ENCODE assay signal across 13 cellular contexts in genomic region chr7:154844955-154845354, GRCh38.
DNase-seq lines count a peak whose midpoint lies in the region; TF ChIP-seq lines count a peak whose summit lies in the region.
"Had no signal": no experiment of that assay in that cellular context is flagged by ENCODE, and none has a peak within 500 bp of the region (broad histone marks: within the 10 kb centered on the region; RNA-seq: fewer than 3 reads in every experiment).

No MANE protein-coding gene starts in this region.

- WGBS in hepatocyte (ENCODE audit: low lambda C conversion rate, missing lambda C conversion rate): 64% methylated on average over 5 of the region's 5 CpGs
- WGBS in liver: 36% methylated on average over 5 of the region's 5 CpGs

- H3K27ac Mint-ChIP-seq in nephron progenitor cell: peak overlapping the region; percentile 52
- H3K27ac Mint-ChIP-seq: HFFc6 had no signal

- no peak overlapping the region for H3K4me3 Mint-ChIP-seq in nephron progenitor cell
- H3K4me3 Mint-ChIP-seq: HFFc6 had no signal

- no peak overlapping the region for H3K9ac ChIP-seq in liver (ENCODE audit: low read depth in 1 of 2, low read length in 2 of 2)
- H3K9ac ChIP-seq: BLaER1 had no signal

- H4K20me1 ChIP-seq in hepatocyte (ENCODE audit: insufficient read depth, poor library complexity, severe bottlenecking): no peaks in the 10 kb centered on the region
- H4K20me1 ChIP-seq: BLaER1 had no signal

- H3K4me3 ChIP-seq in hepatocyte (no peak overlapping the region), liver (ENCODE audit: low read depth in 1 of 3, low read length in 3 of 3) (no peak overlapping the region), HAP-1 (no peak overlapping the region)
- H3K4me3 ChIP-seq: BLaER1 had no signal

- TF ChIP-seq RAD21 in liver (IDR thresholded peaks at IDR 0.05): peak in 1 of 2 donors; percentile 14

- no peaks in the 10 kb centered on the region for H3K9me2 ChIP-seq in hepatocyte (replicated peaks; ENCODE audit: insufficient read depth)

- peaks cover 16% of the 10 kb centered on the region for H3K4me1 ChIP-seq in hepatocyte (ENCODE audit: insufficient read depth)
- H3K4me1 ChIP-seq in liver (ENCODE audit: control insufficient read depth in 4 of 4, insufficient read depth in 4 of 4, low read length in 3 of 4): peaks cover 0 to 7% (median 0%) of the 10 kb centered on the region in 4 donors
- H3K4me1 ChIP-seq in HAP-1: no peaks in the 10 kb centered on the region
- H3K4me1 ChIP-seq: BLaER1 had no signal

- H3K4me1 Mint-ChIP-seq in nephron progenitor cell: peaks cover 12% of the 10 kb centered on the region

- H3K79me2 ChIP-seq in hepatocyte: no peaks in the 10 kb centered on the region

- H3K27me3 ChIP-seq in hepatocyte: peaks cover 3% of the 10 kb centered on the region
- H3K27me3 ChIP-seq in liver (ENCODE audit: control insufficient read depth in 4 of 4, insufficient read depth in 4 of 4, low read length in 3 of 4): peaks cover 0 to 2% (median 0%) of the 10 kb centered on the region in 4 donors
- H3K27me3 ChIP-seq in HAP-1 (ENCODE audit: low read depth): no peaks in the 10 kb centered on the region
- H3K27me3 ChIP-seq: BLaER1 had no signal

- no peaks in the 10 kb centered on the region for H3K36me3 ChIP-seq in hepatocyte (replicated peaks; ENCODE audit: insufficient read depth, low read depth)
- H3K36me3 ChIP-seq in liver (ENCODE audit: control insufficient read depth in 4 of 4, insufficient read depth in 3 of 4, low read depth in 1 of 4, low read length in 3 of 4): no peaks in the 10 kb centered on the region
- no peaks in the 10 kb centered on the region for H3K36me3 ChIP-seq in HAP-1 (replicated peaks)
- H3K36me3 ChIP-seq: BLaER1 had no signal

- H3K9me3 Mint-ChIP-seq in nephron progenitor cell: no peaks in the 10 kb centered on the region

- H3K4me2 ChIP-seq in hepatocyte: peak overlapping the region; percentile 53
- H3K4me2 ChIP-seq: BLaER1 had no signal

- H3K27ac ChIP-seq in hepatocyte (peak overlapping the region; percentile 61), liver (ENCODE audit: low read depth in 1 of 2, low read length in 2 of 2) (peak overlapping the region; percentile 15 to 53)
- H3K27ac ChIP-seq: BLaER1 had no signal

- peaks cover 5% of the 10 kb centered on the region for H3K27me3 Mint-ChIP-seq in nephron progenitor cell (ENCODE audit: low read depth, poor library complexity)

- no peak overlapping the region for H2AFZ ChIP-seq in hepatocyte

- no peaks in the 10 kb centered on the region for H3K9me3 ChIP-seq in hepatocyte (ENCODE audit: low read depth)
- H3K9me3 ChIP-seq in liver (ENCODE audit: control insufficient read depth in 4 of 4, low read length in 3 of 4): no peaks in the 10 kb centered on the region
- no peaks in the 10 kb centered on the region for H3K9me3 ChIP-seq in HAP-1
- H3K9me3 ChIP-seq: BLaER1 had no signal

- H3K36me3 Mint-ChIP-seq in nephron progenitor cell (ENCODE audit: low read depth): no peaks in the 10 kb centered on the region

- in situ Hi-C loops in HAP-1 (cut with MboI; ENCODE audit: low sequenced_read_pairs): no loop called here

- DNase-seq in hepatocyte (ENCODE audit: low spot score): peak; percentile 66
- no peak for DNase-seq in nephron progenitor cell
- DNase-seq in NCI-H524 (lab: John Stamatoyannopoulos, UW): no peak
- DNase-seq in RKO (ENCODE audit: low spot score): no peak
- no peak for DNase-seq in HAP-1 (ENCODE audit: low spot score in 2 of 2)
- DNase-seq: AML-193, DMS53, GF-D8, HCEC 1CT, HFFc6, IMR-90 had no signal

- no peak for TF ChIP-seq CTCF in hepatocyte (IDR thresholded peaks at IDR 0.05; ENCODE audit: poor library complexity)
- no peak for TF ChIP-seq CTCF in liver (IDR thresholded peaks at IDR 0.05; ENCODE audit: low read depth, low read length, missing input control)
- no peak for TF ChIP-seq CTCF in nephron progenitor cell (IDR thresholded peaks at IDR 0.05)

TF ChIP-seq in liver, 16 proteins besides CTCF, POLR2A, EP300 and RAD21:
- TF ChIP-seq MAX (IDR thresholded peaks at IDR 0.05) (peak; percentile 65), HNF4A (conservative IDR thresholded peaks at IDR 0.05) (peak; percentile 94 to 97), FOXA1 (IDR thresholded peaks at IDR 0.05) (no peak), JUND (IDR thresholded peaks at IDR 0.05) (peak; percentile 50 to 70), TAF1 (conservative IDR thresholded peaks at IDR 0.05) (no peak), EGR1 (IDR thresholded peaks at IDR 0.05; ENCODE audit: low read depth in 2 of 2) (no peak), RXRA (IDR thresholded peaks at IDR 0.05) (peak; percentile 50 to 71), FOXA2 (IDR thresholded peaks at IDR 0.05) (no peak), HNF4G (IDR thresholded peaks at IDR 0.05) (peak; percentile 86), YY1 (IDR thresholded peaks at IDR 0.05) (peak; percentile 91), GABPA (IDR thresholded peaks at IDR 0.05 in 1 of 2, conservative IDR thresholded peaks at IDR 0.05 in 1 of 2) (no peak), NR2F2 (IDR thresholded peaks at IDR 0.05) (no peak), SP1 (IDR thresholded peaks at IDR 0.05) (peak; percentile 92), ATF3 (IDR thresholded peaks at IDR 0.05) (peak; percentile 33)
- TF ChIP-seq, protein P1, sequence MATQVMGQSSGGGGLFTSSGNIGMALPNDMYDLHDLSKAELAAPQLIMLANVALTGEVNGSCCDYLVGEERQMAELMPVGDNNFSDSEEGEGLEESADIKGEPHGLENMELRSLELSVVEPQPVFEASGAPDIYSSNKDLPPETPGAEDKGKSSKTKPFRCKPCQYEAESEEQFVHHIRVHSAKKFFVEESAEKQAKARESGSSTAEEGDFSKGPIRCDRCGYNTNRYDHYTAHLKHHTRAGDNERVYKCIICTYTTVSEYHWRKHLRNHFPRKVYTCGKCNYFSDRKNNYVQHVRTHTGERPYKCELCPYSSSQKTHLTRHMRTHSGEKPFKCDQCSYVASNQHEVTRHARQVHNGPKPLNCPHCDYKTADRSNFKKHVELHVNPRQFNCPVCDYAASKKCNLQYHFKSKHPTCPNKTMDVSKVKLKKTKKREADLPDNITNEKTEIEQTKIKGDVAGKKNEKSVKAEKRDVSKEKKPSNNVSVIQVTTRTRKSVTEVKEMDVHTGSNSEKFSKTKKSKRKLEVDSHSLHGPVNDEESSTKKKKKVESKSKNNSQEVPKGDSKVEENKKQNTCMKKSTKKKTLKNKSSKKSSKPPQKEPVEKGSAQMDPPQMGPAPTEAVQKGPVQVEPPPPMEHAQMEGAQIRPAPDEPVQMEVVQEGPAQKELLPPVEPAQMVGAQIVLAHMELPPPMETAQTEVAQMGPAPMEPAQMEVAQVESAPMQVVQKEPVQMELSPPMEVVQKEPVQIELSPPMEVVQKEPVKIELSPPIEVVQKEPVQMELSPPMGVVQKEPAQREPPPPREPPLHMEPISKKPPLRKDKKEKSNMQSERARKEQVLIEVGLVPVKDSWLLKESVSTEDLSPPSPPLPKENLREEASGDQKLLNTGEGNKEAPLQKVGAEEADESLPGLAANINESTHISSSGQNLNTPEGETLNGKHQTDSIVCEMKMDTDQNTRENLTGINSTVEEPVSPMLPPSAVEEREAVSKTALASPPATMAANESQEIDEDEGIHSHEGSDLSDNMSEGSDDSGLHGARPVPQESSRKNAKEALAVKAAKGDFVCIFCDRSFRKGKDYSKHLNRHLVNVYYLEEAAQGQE (IDR thresholded peaks at IDR 0.05): peak; percentile 51
- TF ChIP-seq, protein P2, sequence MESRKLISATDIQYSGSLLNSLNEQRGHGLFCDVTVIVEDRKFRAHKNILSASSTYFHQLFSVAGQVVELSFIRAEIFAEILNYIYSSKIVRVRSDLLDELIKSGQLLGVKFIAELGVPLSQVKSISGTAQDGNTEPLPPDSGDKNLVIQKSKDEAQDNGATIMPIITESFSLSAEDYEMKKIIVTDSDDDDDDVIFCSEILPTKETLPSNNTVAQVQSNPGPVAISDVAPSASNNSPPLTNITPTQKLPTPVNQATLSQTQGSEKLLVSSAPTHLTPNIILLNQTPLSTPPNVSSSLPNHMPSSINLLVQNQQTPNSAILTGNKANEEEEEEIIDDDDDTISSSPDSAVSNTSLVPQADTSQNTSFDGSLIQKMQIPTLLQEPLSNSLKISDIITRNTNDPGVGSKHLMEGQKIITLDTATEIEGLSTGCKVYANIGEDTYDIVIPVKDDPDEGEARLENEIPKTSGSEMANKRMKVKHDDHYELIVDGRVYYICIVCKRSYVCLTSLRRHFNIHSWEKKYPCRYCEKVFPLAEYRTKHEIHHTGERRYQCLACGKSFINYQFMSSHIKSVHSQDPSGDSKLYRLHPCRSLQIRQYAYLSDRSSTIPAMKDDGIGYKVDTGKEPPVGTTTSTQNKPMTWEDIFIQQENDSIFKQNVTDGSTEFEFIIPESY (IDR thresholded peaks at IDR 0.05): peak; percentile 27
